ENCODE assay signal across 19 cellular contexts in genomic region chrX:45614853-45615252, GRCh38.
DNase-seq lines count a peak whose midpoint lies in the region; ATAC-seq, FAIRE-seq and TF ChIP-seq lines count a peak whose summit lies in the region.
"Had no signal": no experiment of that assay in that cellular context is flagged by ENCODE, and none has a peak within 500 bp of the region (broad histone marks: within the 10 kb centered on the region; RNA-seq: fewer than 3 reads in every experiment).

No MANE protein-coding gene starts in this region.

- ATAC-seq in stimulated activated naive CD8-positive, alpha-beta T cell treated with anti-CD3 and anti-CD28 coated beads, Interleukin-15, amount 100 ng/mL, for 72 hours: peak; percentile 52
- ATAC-seq: GM23338 had no signal

- intact Hi-C loops in activated naive CD4-positive, alpha-beta T cell treated with anti-CD3 and anti-CD28 coated beads for 36 hours (cut with micrococcal nuclease): no loop called here

- peaks cover 2% of the 10 kb centered on the region for H3K9me3 ChIP-seq in MG63
- H3K9me3 ChIP-seq: SK-N-SH had no signal

- H3K4me1 Mint-ChIP-seq in activated naive CD4-positive, alpha-beta T cell treated with anti-CD3 and anti-CD28 coated beads for 36 hours (ENCODE audit: low read depth): peaks cover 8% of the 10 kb centered on the region
- no peaks in the 10 kb centered on the region for H3K4me1 Mint-ChIP-seq in stimulated activated naive CD8-positive, alpha-beta T cell treated with anti-CD3 and anti-CD28 coated beads, Interleukin-15, amount 100 ng/mL, for 72 hours
- H3K4me1 Mint-ChIP-seq: CD4-positive, CD25-positive, alpha-beta regulatory T cell; GM23338 had no signal

- no peak overlapping the region for H3K4me3 Mint-ChIP-seq in activated naive CD4-positive, alpha-beta T cell treated with anti-CD3 and anti-CD28 coated beads for 36 hours
- H3K4me3 Mint-ChIP-seq in stimulated activated naive CD8-positive, alpha-beta T cell treated with anti-CD3 and anti-CD28 coated beads, Interleukin-15, amount 100 ng/mL, for 72 hours: no peak overlapping the region
- H3K4me3 Mint-ChIP-seq: CD4-positive, CD25-positive, alpha-beta regulatory T cell; GM23338 had no signal

- H3K36me3 ChIP-seq in bronchial epithelial cell (ENCODE audit: control insufficient read depth, insufficient read depth, low read length) (no peaks in the 10 kb centered on the region), MG63 (no peaks in the 10 kb centered on the region)

- peaks cover 16% of the 10 kb centered on the region for H3K9me3 Mint-ChIP-seq in activated naive CD4-positive, alpha-beta T cell treated with anti-CD3 and anti-CD28 coated beads for 36 hours
- peaks cover 3 to 12% of the 10 kb centered on the region in 2 donors for H3K9me3 Mint-ChIP-seq in stimulated activated naive CD8-positive, alpha-beta T cell treated with anti-CD3 and anti-CD28 coated beads, Interleukin-15, amount 100 ng/mL, for 72 hours

- H3K36me3 Mint-ChIP-seq in activated naive CD4-positive, alpha-beta T cell treated with anti-CD3 and anti-CD28 coated beads for 36 hours (ENCODE audit: low read depth): peaks cover 3% of the 10 kb centered on the region
- H3K36me3 Mint-ChIP-seq: CD4-positive, CD25-positive, alpha-beta regulatory T cell had no signal

- DNase-seq in activated naive CD4-positive, alpha-beta T cell treated with anti-CD3 and anti-CD28 coated beads for 36 hours: peak; percentile 6
- no peak for DNase-seq in activated naive CD4-positive, alpha-beta T cell treated with anti-CD3 and anti-CD28 coated beads, Interleukin-2, amount 50 U/mL, for 16 hours
- DNase-seq in M059J (ENCODE audit: low read depth) (peak; percentile 55), bronchial epithelial cell (ENCODE audit: low read depth) (peak; percentile 10), MG63 (no peak), G401 (ENCODE audit: low spot score) (no peak)
- DNase-seq in stimulated activated naive CD8-positive, alpha-beta T cell treated with anti-CD3 and anti-CD28 coated beads, Interleukin-15, amount 100 ng/mL, for 72 hours: no peak
- DNase-seq: CD4-positive, CD25-positive, alpha-beta regulatory T cell; EL; HCEC 1CT; KBM-7; NCI-H1105; NCI-H2029 treated with DMSO at 0.1 percent for 48 hours; NCI-H226; NCI-H510A treated with DMSO at 0.1 percent for 48 hours; NCI-H748 treated with DMSO at 0.1 percent for 48 hours; SIG-M5; SK-N-SH had no signal

- peaks cover 3% of the 10 kb centered on the region for H3K27me3 Mint-ChIP-seq in activated naive CD4-positive, alpha-beta T cell treated with anti-CD3 and anti-CD28 coated beads for 36 hours (ENCODE audit: low read depth)
- H3K27me3 Mint-ChIP-seq in stimulated activated naive CD8-positive, alpha-beta T cell treated with anti-CD3 and anti-CD28 coated beads, Interleukin-15, amount 100 ng/mL, for 72 hours: no peaks in the 10 kb centered on the region
- H3K27me3 Mint-ChIP-seq: CD4-positive, CD25-positive, alpha-beta regulatory T cell had no signal

- CTCF ChIA-PET in activated naive CD4-positive, alpha-beta T cell treated with anti-CD3 and anti-CD28 coated beads for 36 hours (lab: Charles Lee): no interaction called here

- no peak overlapping the region for H3K27ac Mint-ChIP-seq in activated naive CD4-positive, alpha-beta T cell treated with anti-CD3 and anti-CD28 coated beads for 36 hours
- H3K27ac Mint-ChIP-seq in stimulated activated naive CD8-positive, alpha-beta T cell treated with anti-CD3 and anti-CD28 coated beads, Interleukin-15, amount 100 ng/mL, for 72 hours: no peak overlapping the region
- H3K27ac Mint-ChIP-seq: CD4-positive, CD25-positive, alpha-beta regulatory T cell; GM23338 had no signal

- no peak for TF ChIP-seq CTCF in bronchial epithelial cell (IDR thresholded peaks at IDR 0.05; ENCODE audit: insufficient read depth, low read length, severe bottlenecking)

- in situ Hi-C loops in G401 (cut with HindIII; ENCODE audit: low sequenced_read_pairs): no loop called here

- no peak for FAIRE-seq in bronchial epithelial cell (lab: Jason Lieb, UNC)

- H3K4me3 ChIP-seq in bronchial epithelial cell (ENCODE audit: low read depth, low read length) (no peak overlapping the region), MG63 (no peak overlapping the region)
- H3K4me3 ChIP-seq: GM23338 had no signal

- H3K27me3 ChIP-seq in bronchial epithelial cell (ENCODE audit: control insufficient read depth, insufficient read depth, low read length) (no peaks in the 10 kb centered on the region), MG63 (no peaks in the 10 kb centered on the region)

Comparison
In these comparisons a context has a peak if more than half of its experiments do, and no peak if none do; other contexts are left out.
1. DNase-seq: peak in activated naive CD4-positive, alpha-beta T cell treated with anti-CD3 and anti-CD28 coated beads for 36 hours (single experiment), M059J (single experiment) and bronchial epithelial cell (single experiment); none in activated naive CD4-positive, alpha-beta T cell treated with anti-CD3 and anti-CD28 coated beads, Interleukin-2, amount 50 U/mL, for 16 hours (single experiment), stimulated activated naive CD8-positive, alpha-beta T cell treated with anti-CD3 and anti-CD28 coated beads, Interleukin-15, amount 100 ng/mL, for 72 hours (0 of 2), MG63 (single experiment) and G401 (single experiment).